In the genomic region with DNA sequence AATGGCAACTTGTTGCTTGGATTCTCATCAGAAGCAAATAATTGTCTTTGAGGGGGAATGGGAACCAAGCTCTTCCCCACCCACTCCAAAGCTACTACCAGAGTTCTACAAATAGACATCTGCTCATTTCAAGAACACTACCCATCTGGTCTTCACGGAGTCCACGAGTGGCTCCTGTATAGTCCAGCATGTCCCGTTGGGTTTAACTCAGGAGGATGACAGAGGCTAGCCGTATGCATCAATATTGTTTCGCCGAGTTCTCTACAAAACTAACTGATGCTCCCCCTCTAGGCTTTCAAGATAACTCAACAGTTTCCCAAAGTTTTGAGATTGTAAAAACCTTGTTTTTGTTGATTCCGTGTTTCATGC, we compare ENCODE assay signal across 8 cellular contexts. TPM values are rescaled to one million over a fixed set of nuclear protein-coding genes. Genes with fewer than 3 reads are reported as not detected.
DNase-seq lines count a peak whose midpoint lies in the region; ATAC-seq and TF ChIP-seq lines count a peak whose summit lies in the region.

No MANE protein-coding gene starts in this region.

- POLR2A ChIA-PET in RWPE1 (lab: Yijun Ruan, JAX; ENCODE audit: low non-redundant PET): no interaction called here

- TF ChIP-seq POLR2A in lower leg skin (IDR thresholded peaks at IDR 0.05): no peak

- WGBS in lower leg skin, 2 donors: 67 to 76% methylated on average over 7 of the region's 7 CpGs

- intact Hi-C loops in sciatic nerve (cut with DNase I) (no loop called here), posterior cingulate gyrus (cut with DNase I) (loop anchor here (5.0 kb wide), 1 partner anchor 85 kb away; the partner anchor contains the start of gene CPD), lower leg skin (cut with DNase I; ENCODE audit: low total_unique reads) (no loop called here)

- peak; percentile 26 for ATAC-seq in sciatic nerve
- no peak for ATAC-seq in HG03196 (IDR thresholded peaks at IDR 0.05; ENCODE audit: unreplicated experiment)

- DNase-seq in G401 (ENCODE audit: low spot score) (peak; percentile 40), RWPE1 (ENCODE audit: low spot score) (no peak), fibroblast of pulmonary artery (ENCODE audit: low read depth) (no peak), sciatic nerve (ENCODE audit: low spot score) (no peak), posterior cingulate gyrus (no peak), SKM-1 treated with dmso at 0.1 percent for 144 hours (lab: John Stamatoyannopoulos, UW; ENCODE audit: unreplicated experiment) (no peak), lower leg skin (ENCODE audit: low spot score in 2 of 2) (no peak)

- TF ChIP-seq CTCF in RWPE1 (conservative IDR thresholded peaks at IDR 0.05; ENCODE audit: low read depth): no peak
- no peak for TF ChIP-seq CTCF in fibroblast of pulmonary artery (IDR thresholded peaks at IDR 0.05; ENCODE audit: low read length, missing control alignments)
- no peak for TF ChIP-seq CTCF in lower leg skin (IDR thresholded peaks at IDR 0.05)

- H3K4me3 ChIP-seq in fibroblast of pulmonary artery (replicated peaks; ENCODE audit: low read depth, low read length) (peak overlapping the region; percentile 57), lower leg skin (ENCODE audit: low read depth, poor library complexity, severe bottlenecking) (no peak overlapping the region)

- CTCF ChIA-PET in RWPE1 (lab: Yijun Ruan, JAX): interaction anchor here (0.7 kb wide), 1 partner anchor 512 kb away, joined by 3 read pairs; no protein-coding TSS in a partner anchor

- in situ Hi-C loops in G401 (cut with HindIII; ENCODE audit: low sequenced_read_pairs): no loop called here

- peak overlapping the region; percentile 78 for H3K27ac ChIP-seq in RWPE1

RNA-seq across cellular contexts. Expression of gene BLMH, which starts 0.7 kb away (rescaled TPM):
- 47.0 TPM in 2 replicates for total RNA-seq in G401 (2014; rRNA removed; shearing (Covaris generic))
- total RNA-seq in sciatic nerve (31.3 TPM), lower leg skin (100 to 1,000 TPM; 139 to 237 (median 177) TPM)

RNA-seq across cellular contexts. Expression of gene TMIGD1, which starts 41.4 kb away (rescaled TPM):
- not detected in 2 replicates for total RNA-seq in G401 (2014; rRNA removed; shearing (Covaris generic))
- not detected for total RNA-seq in sciatic nerve
- not detected for total RNA-seq in lower leg skin

RNA-seq across cellular contexts. Expression of gene SLC6A4, which starts 57.0 kb away (rescaled TPM):
- not detected in 2 replicates for total RNA-seq in G401 (2014; rRNA removed; shearing (Covaris generic))
- total RNA-seq in sciatic nerve (3.0 TPM), lower leg skin (1 to 10 TPM in 2 of 4 donors, under 1 TPM in 2; 0.25 to 1.7 (median 0.91) TPM)
